ENCODE assay signal across 14 cellular contexts in genomic region chr11:131626761-131627160, GRCh38.
"Had no signal": no experiment of that assay in that cellular context is flagged by ENCODE, and none has a peak within 500 bp of the region (broad histone marks: within the 10 kb centered on the region; RNA-seq: fewer than 3 reads in every experiment).

No MANE protein-coding gene starts in this region.

- H3K4me3 Mint-ChIP-seq: activated CD4-positive, alpha-beta T cell treated with anti-CD3 and anti-CD28 coated beads, Interleukin-2, amount 10 ng/mL, durations not matched to agents 24 days and 14 days; activated CD8-positive, alpha-beta T cell treated with anti-CD3 and anti-CD28 coated beads, Interleukin-2, amount 10 ng/mL, durations not matched to agents 7 days and 5 days; activated naive CD4-positive, alpha-beta T cell treated with anti-CD3 and anti-CD28 coated beads, Interleukin-2, amount 50 U/mL, for 24 hours; naive B cell had no signal

- H3K9me3 Mint-ChIP-seq: activated CD4-positive, alpha-beta T cell treated with anti-CD3 and anti-CD28 coated beads, Interleukin-2, amount 10 ng/mL, durations not matched to agents 24 days and 14 days; activated naive CD4-positive, alpha-beta T cell treated with anti-CD3 and anti-CD28 coated beads, Interleukin-2, amount 50 U/mL, for 24 hours had no signal

- DNase-seq: activated CD4-positive, alpha-beta T cell treated with anti-CD3 and anti-CD28 coated beads, Interleukin-2, amount 10 ng/mL, durations not matched to agents 24 days and 14 days; activated CD4-positive, CD25-positive, alpha-beta regulatory T cell; activated CD8-positive, alpha-beta memory T cell treated with anti-CD3 and anti-CD28 coated beads, Interleukin-2, amount 50 U/mL, for 4 hours; activated CD8-positive, alpha-beta T cell treated with anti-CD3 and anti-CD28 coated beads, Interleukin-2, amount 10 ng/mL, durations not matched to agents 7 days and 5 days; activated effector memory CD4-positive, alpha-beta T cell treated with anti-CD3 and anti-CD28 coated beads, Interleukin-2, amount 50 U/mL, for 16 hours; activated T-cell treated with anti-CD3 and anti-CD28 coated beads, Interleukin-2, amount 50 U/mL, for 48 hours; adrenal gland; mammary epithelial cell; naive B cell; retina; stimulated activated CD4-positive, alpha-beta T cell treated with anti-CD3 and anti-CD28 coated beads, Interleukin-4, amount 100 ng/mL, for 1 hour; stimulated activated naive CD4-positive, alpha-beta T cell; transverse colon had no signal

- H3K27me3 Mint-ChIP-seq: activated naive CD4-positive, alpha-beta T cell treated with anti-CD3 and anti-CD28 coated beads, Interleukin-2, amount 50 U/mL, for 24 hours had no signal

- H3K36me3 Mint-ChIP-seq: activated naive CD4-positive, alpha-beta T cell treated with anti-CD3 and anti-CD28 coated beads, Interleukin-2, amount 50 U/mL, for 24 hours; naive B cell had no signal

- H3K27ac Mint-ChIP-seq: activated CD4-positive, alpha-beta T cell treated with anti-CD3 and anti-CD28 coated beads, Interleukin-2, amount 10 ng/mL, durations not matched to agents 24 days and 14 days; activated CD8-positive, alpha-beta T cell treated with anti-CD3 and anti-CD28 coated beads, Interleukin-2, amount 10 ng/mL, durations not matched to agents 7 days and 5 days; activated naive CD4-positive, alpha-beta T cell treated with anti-CD3 and anti-CD28 coated beads, Interleukin-2, amount 50 U/mL, for 24 hours; naive B cell had no signal

- H3K4me1 Mint-ChIP-seq: activated CD4-positive, alpha-beta T cell treated with anti-CD3 and anti-CD28 coated beads, Interleukin-2, amount 10 ng/mL, durations not matched to agents 24 days and 14 days; activated naive CD4-positive, alpha-beta T cell treated with anti-CD3 and anti-CD28 coated beads, Interleukin-2, amount 50 U/mL, for 24 hours; naive B cell had no signal
